Comparison of ENCODE assay signal across 20 cellular contexts in genomic region chr12:124371970-124372555, GRCh38.
A peak's percentile ranks its signal among the peaks of the same experiment; 100 is the strongest.
DNase-seq lines count a peak whose midpoint lies in the region; ATAC-seq and TF ChIP-seq lines count a peak whose summit lies in the region.
"Had no signal": no experiment of that assay in that cellular context is flagged by ENCODE, and none has a peak within 500 bp of the region (broad histone marks: within the 10 kb centered on the region; RNA-seq: fewer than 3 reads in every experiment).

No MANE protein-coding gene starts in this region.

- ATAC-seq in heart right ventricle (no peak), left cardiac atrium (no peak), HG02870 (IDR thresholded peaks at IDR 0.05; ENCODE audit: unreplicated experiment) (no peak)
- ATAC-seq: left lobe of liver had no signal

- H3K4me1 Mint-ChIP-seq in nephron progenitor cell: peaks cover 5% of the 10 kb centered on the region

- 84 to 88% methylated on average over 35 to 37 of the region's 37 CpGs for WGBS in heart right ventricle, 2 donors

- H3K9me3 ChIP-seq in heart right ventricle: no peaks in the 10 kb centered on the region
- H3K9me3 ChIP-seq: BLaER1 treated with 17β-estradiol and CSF1 and Interleukin-3, amounts not matched to agents 10 nM and 100 nM had no signal

- H3K36me3 ChIP-seq in heart right ventricle: peaks cover 0 to 100% (median 39%) of the 10 kb centered on the region in 9 donors

- no peak overlapping the region for H3K4me3 ChIP-seq in heart right ventricle
- H3K4me3 ChIP-seq: BLaER1 treated with 17β-estradiol and CSF1 and Interleukin-3, amounts not matched to agents 10 nM and 100 nM; cardiac muscle cell had no signal

- DNase-seq in heart right ventricle (no peak), left cardiac atrium (no peak), nephron progenitor cell (no peak), T-helper 1 cell (no peak), NOMO-1 treated with dmso at 0.1 percent for 144 hours (lab: John Stamatoyannopoulos, UW; ENCODE audit: unreplicated experiment) (no peak)
- DNase-seq: activated CD4-positive, alpha-beta T cell treated with anti-CD3 and anti-CD28 coated beads, Interleukin-2, amount 50 U/mL, for 1 hour; activated CD8-positive, alpha-beta memory T cell treated with anti-CD3 and anti-CD28 coated beads, Interleukin-2, amount 50 U/mL, for 48 hours; activated gamma-delta T cell; erythroblast; KBM-7; NCI-H1694 treated with DMSO at 0.1 percent for 48 hours; NCI-H774; SIG-M5; stimulated activated CD4-positive, alpha-beta T cell treated with anti-CD3 and anti-CD28 coated beads, Interleukin-4, amount 100 ng/mL, for 1 hour had no signal

- H3K4me1 ChIP-seq in heart right ventricle: peaks cover 34 to 58% (median 48%) of the 10 kb centered on the region in 9 donors

- H3K4me3 Mint-ChIP-seq in nephron progenitor cell: no peak overlapping the region

- H3K36me3 Mint-ChIP-seq in nephron progenitor cell (ENCODE audit: low read depth): peaks cover 10% of the 10 kb centered on the region

- TF ChIP-seq CTCF in heart right ventricle (IDR thresholded peaks at IDR 0.05) (no peak), nephron progenitor cell (IDR thresholded peaks at IDR 0.05) (no peak)

- no peaks in the 10 kb centered on the region for H3K9me3 Mint-ChIP-seq in nephron progenitor cell

- H3K27me3 Mint-ChIP-seq in nephron progenitor cell (ENCODE audit: low read depth, poor library complexity): no peaks in the 10 kb centered on the region

- peak overlapping the region in 7 of 10 donors; percentile 20 to 96 (median 61) for H3K27ac ChIP-seq in heart right ventricle
- peak overlapping the region; percentile 42 for H3K27ac ChIP-seq in angular gyrus (ENCODE audit: low read depth, low read length)
- peak overlapping the region; percentile 71 for H3K27ac ChIP-seq in temporal lobe (ENCODE audit: low read depth, low read length)
- H3K27ac ChIP-seq: BLaER1 treated with 17β-estradiol and CSF1 and Interleukin-3, amounts not matched to agents 10 nM and 100 nM; cardiac muscle cell had no signal

- H3K27me3 ChIP-seq in heart right ventricle: no peaks in the 10 kb centered on the region
- H3K27me3 ChIP-seq: BLaER1 treated with 17β-estradiol and CSF1 and Interleukin-3, amounts not matched to agents 10 nM and 100 nM; cardiac muscle cell had no signal

- intact Hi-C loops in heart right ventricle (cut with DNase I): loop anchor here in 2 of 10 donors (10.0 kb wide), 1 partner anchor 193 kb away; the partner anchor contains the start of gene NCOR2 (in 2 of the 2)
- intact Hi-C loops in left cardiac atrium (cut with DNase I): no loop called here

- H3K27ac Mint-ChIP-seq in nephron progenitor cell: peak overlapping the region; percentile 71
